Comparison of ENCODE assay signal across 1 cellular context in the genomic region with DNA sequence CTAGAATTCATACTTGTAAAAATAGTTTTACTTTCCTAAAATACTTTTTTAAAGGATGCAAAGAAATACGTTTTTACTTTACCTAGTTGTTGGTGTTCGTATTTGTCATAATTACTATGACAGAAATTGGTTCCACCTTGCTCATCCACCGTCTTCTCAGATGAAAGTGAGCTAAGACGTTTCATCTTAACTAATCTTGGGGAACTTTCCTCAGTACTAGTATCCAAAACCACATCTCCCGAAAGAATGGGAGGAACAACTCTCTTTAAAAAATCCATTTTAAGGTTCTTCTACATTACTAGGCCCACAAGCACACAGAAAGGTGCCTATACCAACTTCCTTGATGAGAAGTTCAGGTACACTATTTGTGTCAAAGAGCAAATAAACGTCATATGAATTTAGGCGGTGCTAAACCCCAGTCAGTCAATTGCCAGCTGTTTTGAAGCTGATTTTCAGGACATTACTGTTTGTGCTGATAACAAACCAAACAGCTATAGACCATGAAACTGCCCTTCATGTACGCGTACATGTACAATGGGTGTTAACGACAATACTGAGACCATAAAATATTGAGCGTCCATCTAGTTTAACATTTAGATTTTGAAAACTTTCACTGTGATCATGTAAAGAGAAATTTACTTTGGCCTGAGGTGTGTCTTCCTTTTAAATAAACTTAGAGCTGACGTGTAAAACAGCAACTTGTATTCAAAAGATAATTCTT.
TF ChIP-seq lines count a peak whose summit lies in the region.

No MANE protein-coding gene starts in this region.

TF ChIP-seq in K562, 482 proteins besides CTCF, POLR2A, EP300 and RAD21 (continued from another document and continues in another):
- TF ChIP-seq, protein P1, sequence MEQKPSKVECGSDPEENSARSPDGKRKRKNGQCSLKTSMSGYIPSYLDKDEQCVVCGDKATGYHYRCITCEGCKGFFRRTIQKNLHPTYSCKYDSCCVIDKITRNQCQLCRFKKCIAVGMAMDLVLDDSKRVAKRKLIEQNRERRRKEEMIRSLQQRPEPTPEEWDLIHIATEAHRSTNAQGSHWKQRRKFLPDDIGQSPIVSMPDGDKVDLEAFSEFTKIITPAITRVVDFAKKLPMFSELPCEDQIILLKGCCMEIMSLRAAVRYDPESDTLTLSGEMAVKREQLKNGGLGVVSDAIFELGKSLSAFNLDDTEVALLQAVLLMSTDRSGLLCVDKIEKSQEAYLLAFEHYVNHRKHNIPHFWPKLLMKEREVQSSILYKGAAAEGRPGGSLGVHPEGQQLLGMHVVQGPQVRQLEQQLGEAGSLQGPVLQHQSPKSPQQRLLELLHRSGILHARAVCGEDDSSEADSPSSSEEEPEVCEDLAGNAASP (IDR thresholded peaks at IDR 0.05): no peak
- TF ChIP-seq ZNF589 (CRISPR knock-in tag; IDR thresholded peaks at IDR 0.05; ENCODE audit: low read depth) (no peak), TARDBP (IDR thresholded peaks at IDR 0.05) (no peak), HSF4 (CRISPR knock-in tag; IDR thresholded peaks at IDR 0.05; ENCODE audit: borderline replicate concordance) (no peak), ETV5 (CRISPR knock-in tag; IDR thresholded peaks at IDR 0.05; ENCODE audit: low read depth) (no peak), ZNF3 (CRISPR knock-in tag; IDR thresholded peaks at IDR 0.05) (no peak), XRCC4 (IDR thresholded peaks at IDR 0.05; ENCODE audit: extremely low read depth, insufficient read depth, insufficient read length) (no peak), NFIC (IDR thresholded peaks at IDR 0.05) (peak; percentile 67), STAG1 (CRISPR knock-in tag; IDR thresholded peaks at IDR 0.05; ENCODE audit: borderline replicate concordance) (no peak), ZNF668 (CRISPR knock-in tag; IDR thresholded peaks at IDR 0.05) (no peak), SREBF2 (CRISPR knock-in tag; IDR thresholded peaks at IDR 0.05) (no peak), ZNF232 (CRISPR knock-in tag; IDR thresholded peaks at IDR 0.05) (no peak), PHB (CRISPR knock-in tag; IDR thresholded peaks at IDR 0.05) (no peak), BRD4 (IDR thresholded peaks at IDR 0.05) (no peak), MAFG (tag; conservative IDR thresholded peaks at IDR 0.05) (no peak), ETV6 (IDR thresholded peaks at IDR 0.05; ENCODE audit: borderline replicate concordance in 1 of 2, low read depth in 2 of 2, low read length in 1 of 2) (no peak), ETV6 (CRISPR knock-in tag; IDR thresholded peaks at IDR 0.05; ENCODE audit: borderline replicate concordance) (no peak), SRSF9 (IDR thresholded peaks at IDR 0.05; ENCODE audit: borderline replicate concordance, low read depth, low read length) (no peak), CSDE1 (IDR thresholded peaks at IDR 0.05) (no peak), MCM2 (IDR thresholded peaks at IDR 0.05; ENCODE audit: low read depth) (no peak), NCOA2 (IDR thresholded peaks at IDR 0.05; ENCODE audit: partially characterized antibody in 2 of 2) (no peak), SMARCB1 (IDR thresholded peaks at IDR 0.05; ENCODE audit: insufficient read length, low read depth) (no peak), ZNF431 (CRISPR knock-in tag; IDR thresholded peaks at IDR 0.05) (no peak), ZNF586 (CRISPR knock-in tag; conservative IDR thresholded peaks at IDR 0.05) (no peak), ZNF12 (CRISPR knock-in tag; IDR thresholded peaks at IDR 0.05) (no peak), POLR3A (IDR thresholded peaks at IDR 0.05; ENCODE audit: borderline replicate concordance, extremely low read depth, insufficient read depth, insufficient read length) (no peak), ETV1 (tag; conservative IDR thresholded peaks at IDR 0.05; ENCODE audit: low read depth) (no peak), HNRNPLL (IDR thresholded peaks at IDR 0.05; ENCODE audit: low read depth, low read length, poor library complexity, severe bottlenecking) (no peak)
- TF ChIP-seq, protein P2, sequence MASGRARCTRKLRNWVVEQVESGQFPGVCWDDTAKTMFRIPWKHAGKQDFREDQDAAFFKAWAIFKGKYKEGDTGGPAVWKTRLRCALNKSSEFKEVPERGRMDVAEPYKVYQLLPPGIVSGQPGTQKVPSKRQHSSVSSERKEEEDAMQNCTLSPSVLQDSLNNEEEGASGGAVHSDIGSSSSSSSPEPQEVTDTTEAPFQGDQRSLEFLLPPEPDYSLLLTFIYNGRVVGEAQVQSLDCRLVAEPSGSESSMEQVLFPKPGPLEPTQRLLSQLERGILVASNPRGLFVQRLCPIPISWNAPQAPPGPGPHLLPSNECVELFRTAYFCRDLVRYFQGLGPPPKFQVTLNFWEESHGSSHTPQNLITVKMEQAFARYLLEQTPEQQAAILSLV (tag; IDR thresholded peaks at IDR 0.05): no peak
- TF ChIP-seq, protein P3, sequence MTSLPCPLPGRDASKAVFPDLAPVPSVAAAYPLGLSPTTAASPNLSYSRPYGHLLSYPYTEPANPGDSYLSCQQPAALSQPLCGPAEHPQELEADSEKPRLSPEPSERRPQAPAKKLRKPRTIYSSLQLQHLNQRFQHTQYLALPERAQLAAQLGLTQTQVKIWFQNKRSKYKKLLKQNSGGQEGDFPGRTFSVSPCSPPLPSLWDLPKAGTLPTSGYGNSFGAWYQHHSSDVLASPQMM (CRISPR knock-in tag; IDR thresholded peaks at IDR 0.05): no peak
- TF ChIP-seq, protein P4, sequence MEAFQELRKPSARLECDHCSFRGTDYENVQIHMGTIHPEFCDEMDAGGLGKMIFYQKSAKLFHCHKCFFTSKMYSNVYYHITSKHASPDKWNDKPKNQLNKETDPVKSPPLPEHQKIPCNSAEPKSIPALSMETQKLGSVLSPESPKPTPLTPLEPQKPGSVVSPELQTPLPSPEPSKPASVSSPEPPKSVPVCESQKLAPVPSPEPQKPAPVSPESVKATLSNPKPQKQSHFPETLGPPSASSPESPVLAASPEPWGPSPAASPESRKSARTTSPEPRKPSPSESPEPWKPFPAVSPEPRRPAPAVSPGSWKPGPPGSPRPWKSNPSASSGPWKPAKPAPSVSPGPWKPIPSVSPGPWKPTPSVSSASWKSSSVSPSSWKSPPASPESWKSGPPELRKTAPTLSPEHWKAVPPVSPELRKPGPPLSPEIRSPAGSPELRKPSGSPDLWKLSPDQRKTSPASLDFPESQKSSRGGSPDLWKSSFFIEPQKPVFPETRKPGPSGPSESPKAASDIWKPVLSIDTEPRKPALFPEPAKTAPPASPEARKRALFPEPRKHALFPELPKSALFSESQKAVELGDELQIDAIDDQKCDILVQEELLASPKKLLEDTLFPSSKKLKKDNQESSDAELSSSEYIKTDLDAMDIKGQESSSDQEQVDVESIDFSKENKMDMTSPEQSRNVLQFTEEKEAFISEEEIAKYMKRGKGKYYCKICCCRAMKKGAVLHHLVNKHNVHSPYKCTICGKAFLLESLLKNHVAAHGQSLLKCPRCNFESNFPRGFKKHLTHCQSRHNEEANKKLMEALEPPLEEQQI (IDR thresholded peaks at IDR 0.05): peak; percentile 75; the same call in 1 of the 2 replicates
- TF ChIP-seq, protein P5, sequence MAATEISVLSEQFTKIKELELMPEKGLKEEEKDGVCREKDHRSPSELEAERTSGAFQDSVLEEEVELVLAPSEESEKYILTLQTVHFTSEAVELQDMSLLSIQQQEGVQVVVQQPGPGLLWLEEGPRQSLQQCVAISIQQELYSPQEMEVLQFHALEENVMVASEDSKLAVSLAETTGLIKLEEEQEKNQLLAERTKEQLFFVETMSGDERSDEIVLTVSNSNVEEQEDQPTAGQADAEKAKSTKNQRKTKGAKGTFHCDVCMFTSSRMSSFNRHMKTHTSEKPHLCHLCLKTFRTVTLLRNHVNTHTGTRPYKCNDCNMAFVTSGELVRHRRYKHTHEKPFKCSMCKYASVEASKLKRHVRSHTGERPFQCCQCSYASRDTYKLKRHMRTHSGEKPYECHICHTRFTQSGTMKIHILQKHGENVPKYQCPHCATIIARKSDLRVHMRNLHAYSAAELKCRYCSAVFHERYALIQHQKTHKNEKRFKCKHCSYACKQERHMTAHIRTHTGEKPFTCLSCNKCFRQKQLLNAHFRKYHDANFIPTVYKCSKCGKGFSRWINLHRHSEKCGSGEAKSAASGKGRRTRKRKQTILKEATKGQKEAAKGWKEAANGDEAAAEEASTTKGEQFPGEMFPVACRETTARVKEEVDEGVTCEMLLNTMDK (IDR thresholded peaks at IDR 0.05; ENCODE audit: borderline replicate concordance, insufficient read depth, low read depth, low read length, poor library complexity, severe bottlenecking): no peak
- TF ChIP-seq, protein P6, sequence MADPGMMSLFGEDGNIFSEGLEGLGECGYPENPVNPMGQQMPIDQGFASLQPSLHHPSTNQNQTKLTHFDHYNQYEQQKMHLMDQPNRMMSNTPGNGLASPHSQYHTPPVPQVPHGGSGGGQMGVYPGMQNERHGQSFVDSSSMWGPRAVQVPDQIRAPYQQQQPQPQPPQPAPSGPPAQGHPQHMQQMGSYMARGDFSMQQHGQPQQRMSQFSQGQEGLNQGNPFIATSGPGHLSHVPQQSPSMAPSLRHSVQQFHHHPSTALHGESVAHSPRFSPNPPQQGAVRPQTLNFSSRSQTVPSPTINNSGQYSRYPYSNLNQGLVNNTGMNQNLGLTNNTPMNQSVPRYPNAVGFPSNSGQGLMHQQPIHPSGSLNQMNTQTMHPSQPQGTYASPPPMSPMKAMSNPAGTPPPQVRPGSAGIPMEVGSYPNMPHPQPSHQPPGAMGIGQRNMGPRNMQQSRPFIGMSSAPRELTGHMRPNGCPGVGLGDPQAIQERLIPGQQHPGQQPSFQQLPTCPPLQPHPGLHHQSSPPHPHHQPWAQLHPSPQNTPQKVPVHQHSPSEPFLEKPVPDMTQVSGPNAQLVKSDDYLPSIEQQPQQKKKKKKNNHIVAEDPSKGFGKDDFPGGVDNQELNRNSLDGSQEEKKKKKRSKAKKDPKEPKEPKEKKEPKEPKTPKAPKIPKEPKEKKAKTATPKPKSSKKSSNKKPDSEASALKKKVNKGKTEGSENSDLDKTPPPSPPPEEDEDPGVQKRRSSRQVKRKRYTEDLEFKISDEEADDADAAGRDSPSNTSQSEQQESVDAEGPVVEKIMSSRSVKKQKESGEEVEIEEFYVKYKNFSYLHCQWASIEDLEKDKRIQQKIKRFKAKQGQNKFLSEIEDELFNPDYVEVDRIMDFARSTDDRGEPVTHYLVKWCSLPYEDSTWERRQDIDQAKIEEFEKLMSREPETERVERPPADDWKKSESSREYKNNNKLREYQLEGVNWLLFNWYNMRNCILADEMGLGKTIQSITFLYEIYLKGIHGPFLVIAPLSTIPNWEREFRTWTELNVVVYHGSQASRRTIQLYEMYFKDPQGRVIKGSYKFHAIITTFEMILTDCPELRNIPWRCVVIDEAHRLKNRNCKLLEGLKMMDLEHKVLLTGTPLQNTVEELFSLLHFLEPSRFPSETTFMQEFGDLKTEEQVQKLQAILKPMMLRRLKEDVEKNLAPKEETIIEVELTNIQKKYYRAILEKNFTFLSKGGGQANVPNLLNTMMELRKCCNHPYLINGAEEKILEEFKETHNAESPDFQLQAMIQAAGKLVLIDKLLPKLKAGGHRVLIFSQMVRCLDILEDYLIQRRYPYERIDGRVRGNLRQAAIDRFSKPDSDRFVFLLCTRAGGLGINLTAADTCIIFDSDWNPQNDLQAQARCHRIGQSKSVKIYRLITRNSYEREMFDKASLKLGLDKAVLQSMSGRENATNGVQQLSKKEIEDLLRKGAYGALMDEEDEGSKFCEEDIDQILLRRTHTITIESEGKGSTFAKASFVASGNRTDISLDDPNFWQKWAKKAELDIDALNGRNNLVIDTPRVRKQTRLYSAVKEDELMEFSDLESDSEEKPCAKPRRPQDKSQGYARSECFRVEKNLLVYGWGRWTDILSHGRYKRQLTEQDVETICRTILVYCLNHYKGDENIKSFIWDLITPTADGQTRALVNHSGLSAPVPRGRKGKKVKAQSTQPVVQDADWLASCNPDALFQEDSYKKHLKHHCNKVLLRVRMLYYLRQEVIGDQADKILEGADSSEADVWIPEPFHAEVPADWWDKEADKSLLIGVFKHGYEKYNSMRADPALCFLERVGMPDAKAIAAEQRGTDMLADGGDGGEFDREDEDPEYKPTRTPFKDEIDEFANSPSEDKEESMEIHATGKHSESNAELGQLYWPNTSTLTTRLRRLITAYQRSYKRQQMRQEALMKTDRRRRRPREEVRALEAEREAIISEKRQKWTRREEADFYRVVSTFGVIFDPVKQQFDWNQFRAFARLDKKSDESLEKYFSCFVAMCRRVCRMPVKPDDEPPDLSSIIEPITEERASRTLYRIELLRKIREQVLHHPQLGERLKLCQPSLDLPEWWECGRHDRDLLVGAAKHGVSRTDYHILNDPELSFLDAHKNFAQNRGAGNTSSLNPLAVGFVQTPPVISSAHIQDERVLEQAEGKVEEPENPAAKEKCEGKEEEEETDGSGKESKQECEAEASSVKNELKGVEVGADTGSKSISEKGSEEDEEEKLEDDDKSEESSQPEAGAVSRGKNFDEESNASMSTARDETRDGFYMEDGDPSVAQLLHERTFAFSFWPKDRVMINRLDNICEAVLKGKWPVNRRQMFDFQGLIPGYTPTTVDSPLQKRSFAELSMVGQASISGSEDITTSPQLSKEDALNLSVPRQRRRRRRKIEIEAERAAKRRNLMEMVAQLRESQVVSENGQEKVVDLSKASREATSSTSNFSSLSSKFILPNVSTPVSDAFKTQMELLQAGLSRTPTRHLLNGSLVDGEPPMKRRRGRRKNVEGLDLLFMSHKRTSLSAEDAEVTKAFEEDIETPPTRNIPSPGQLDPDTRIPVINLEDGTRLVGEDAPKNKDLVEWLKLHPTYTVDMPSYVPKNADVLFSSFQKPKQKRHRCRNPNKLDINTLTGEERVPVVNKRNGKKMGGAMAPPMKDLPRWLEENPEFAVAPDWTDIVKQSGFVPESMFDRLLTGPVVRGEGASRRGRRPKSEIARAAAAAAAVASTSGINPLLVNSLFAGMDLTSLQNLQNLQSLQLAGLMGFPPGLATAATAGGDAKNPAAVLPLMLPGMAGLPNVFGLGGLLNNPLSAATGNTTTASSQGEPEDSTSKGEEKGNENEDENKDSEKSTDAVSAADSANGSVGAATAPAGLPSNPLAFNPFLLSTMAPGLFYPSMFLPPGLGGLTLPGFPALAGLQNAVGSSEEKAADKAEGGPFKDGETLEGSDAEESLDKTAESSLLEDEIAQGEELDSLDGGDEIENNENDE (IDR thresholded peaks at IDR 0.05; ENCODE audit: low read depth, low read length): no peak
- TF ChIP-seq, protein P7, sequence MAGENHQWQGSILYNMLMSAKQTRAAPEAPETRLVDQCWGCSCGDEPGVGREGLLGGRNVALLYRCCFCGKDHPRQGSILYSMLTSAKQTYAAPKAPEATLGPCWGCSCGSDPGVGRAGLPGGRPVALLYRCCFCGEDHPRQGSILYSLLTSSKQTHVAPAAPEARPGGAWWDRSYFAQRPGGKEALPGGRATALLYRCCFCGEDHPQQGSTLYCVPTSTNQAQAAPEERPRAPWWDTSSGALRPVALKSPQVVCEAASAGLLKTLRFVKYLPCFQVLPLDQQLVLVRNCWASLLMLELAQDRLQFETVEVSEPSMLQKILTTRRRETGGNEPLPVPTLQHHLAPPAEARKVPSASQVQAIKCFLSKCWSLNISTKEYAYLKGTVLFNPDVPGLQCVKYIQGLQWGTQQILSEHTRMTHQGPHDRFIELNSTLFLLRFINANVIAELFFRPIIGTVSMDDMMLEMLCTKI (IDR thresholded peaks at IDR 0.05; ENCODE audit: partially characterized antibody): no peak
- TF ChIP-seq, protein P8, sequence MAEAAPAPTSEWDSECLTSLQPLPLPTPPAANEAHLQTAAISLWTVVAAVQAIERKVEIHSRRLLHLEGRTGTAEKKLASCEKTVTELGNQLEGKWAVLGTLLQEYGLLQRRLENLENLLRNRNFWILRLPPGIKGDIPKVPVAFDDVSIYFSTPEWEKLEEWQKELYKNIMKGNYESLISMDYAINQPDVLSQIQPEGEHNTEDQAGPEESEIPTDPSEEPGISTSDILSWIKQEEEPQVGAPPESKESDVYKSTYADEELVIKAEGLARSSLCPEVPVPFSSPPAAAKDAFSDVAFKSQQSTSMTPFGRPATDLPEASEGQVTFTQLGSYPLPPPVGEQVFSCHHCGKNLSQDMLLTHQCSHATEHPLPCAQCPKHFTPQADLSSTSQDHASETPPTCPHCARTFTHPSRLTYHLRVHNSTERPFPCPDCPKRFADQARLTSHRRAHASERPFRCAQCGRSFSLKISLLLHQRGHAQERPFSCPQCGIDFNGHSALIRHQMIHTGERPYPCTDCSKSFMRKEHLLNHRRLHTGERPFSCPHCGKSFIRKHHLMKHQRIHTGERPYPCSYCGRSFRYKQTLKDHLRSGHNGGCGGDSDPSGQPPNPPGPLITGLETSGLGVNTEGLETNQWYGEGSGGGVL (CRISPR knock-in tag; IDR thresholded peaks at IDR 0.05): no peak
